ENCODE assay signal across 1 cellular context in the genomic region with DNA sequence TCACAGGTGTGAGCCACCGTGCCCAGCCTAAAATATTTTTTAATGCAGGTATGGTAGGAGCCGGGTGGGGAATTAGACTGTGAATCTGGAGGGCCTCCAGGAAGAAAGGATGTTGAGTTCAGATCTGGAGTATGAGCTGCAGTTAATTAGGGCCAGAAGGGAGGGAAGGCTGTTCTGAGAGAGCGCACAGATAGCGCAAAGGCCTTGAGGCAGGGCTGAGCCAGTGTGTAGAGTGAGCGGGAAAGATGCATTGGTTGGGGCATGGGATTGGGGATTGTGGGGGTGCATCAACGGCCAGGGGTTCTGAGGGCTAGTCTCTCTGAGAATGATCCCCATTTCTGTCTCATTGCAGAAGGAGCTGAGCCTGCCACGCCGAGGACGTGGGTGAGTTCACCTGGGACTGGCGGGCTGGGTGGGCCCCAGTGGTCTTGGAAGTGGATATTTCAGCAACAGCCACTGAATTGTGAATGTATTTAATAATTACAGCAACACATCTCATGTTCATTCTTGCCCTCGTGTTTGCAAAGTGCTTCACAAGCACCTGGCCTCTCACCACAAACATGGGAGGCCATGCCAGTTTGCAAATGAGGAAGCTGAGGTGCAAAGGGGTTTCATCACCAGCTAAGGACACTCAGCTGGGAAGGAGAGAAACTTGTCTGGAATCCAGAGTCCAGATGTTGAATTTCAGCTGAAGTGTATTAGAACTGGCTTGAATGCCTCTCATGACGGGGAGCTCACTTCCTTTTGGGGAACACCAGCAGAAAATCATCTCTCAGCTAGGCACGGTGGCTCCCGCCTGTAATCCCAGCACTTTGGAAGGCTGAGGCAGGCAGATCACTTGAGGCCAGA.
TF ChIP-seq lines count a peak whose summit lies in the region.

No MANE protein-coding gene starts in this region.

TF ChIP-seq in K562, 482 proteins besides CTCF, POLR2A, EP300 and RAD21:
- TF ChIP-seq HDAC8 (tag; IDR thresholded peaks at IDR 0.05) (no peak), ZBTB33 (CRISPR knock-in tag; IDR thresholded peaks at IDR 0.05) (peak; percentile 94), KDM1A (IDR thresholded peaks at IDR 0.05) (peak in 1 of 2 experiments; percentile 54; a peak in 1 of 4 replicates), ZFP36 (IDR thresholded peaks at IDR 0.05; ENCODE audit: low read depth, low read length, partially characterized antibody) (peak; percentile 44), ILF3 (IDR thresholded peaks at IDR 0.05; ENCODE audit: borderline replicate concordance) (no peak), RBM25 (IDR thresholded peaks at IDR 0.05; ENCODE audit: low read depth, low read length, severe bottlenecking) (peak; percentile 79), ZNF696 (CRISPR knock-in tag; conservative IDR thresholded peaks at IDR 0.05) (no peak), BCOR (IDR thresholded peaks at IDR 0.05) (peak; percentile 81)
- TF ChIP-seq, protein P1, sequence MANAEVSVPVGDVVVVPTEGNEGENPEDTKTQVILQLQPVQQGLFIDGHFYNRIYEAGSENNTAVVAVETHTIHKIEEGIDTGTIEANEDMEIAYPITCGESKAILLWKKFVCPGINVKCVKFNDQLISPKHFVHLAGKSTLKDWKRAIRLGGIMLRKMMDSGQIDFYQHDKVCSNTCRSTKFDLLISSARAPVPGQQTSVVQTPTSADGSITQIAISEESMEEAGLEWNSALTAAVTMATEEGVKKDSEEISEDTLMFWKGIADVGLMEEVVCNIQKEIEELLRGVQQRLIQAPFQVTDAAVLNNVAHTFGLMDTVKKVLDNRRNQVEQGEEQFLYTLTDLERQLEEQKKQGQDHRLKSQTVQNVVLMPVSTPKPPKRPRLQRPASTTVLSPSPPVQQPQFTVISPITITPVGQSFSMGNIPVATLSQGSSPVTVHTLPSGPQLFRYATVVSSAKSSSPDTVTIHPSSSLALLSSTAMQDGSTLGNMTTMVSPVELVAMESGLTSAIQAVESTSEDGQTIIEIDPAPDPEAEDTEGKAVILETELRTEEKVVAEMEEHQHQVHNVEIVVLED (CRISPR knock-in tag; IDR thresholded peaks at IDR 0.05), result no peak
- TF ChIP-seq, protein P2, sequence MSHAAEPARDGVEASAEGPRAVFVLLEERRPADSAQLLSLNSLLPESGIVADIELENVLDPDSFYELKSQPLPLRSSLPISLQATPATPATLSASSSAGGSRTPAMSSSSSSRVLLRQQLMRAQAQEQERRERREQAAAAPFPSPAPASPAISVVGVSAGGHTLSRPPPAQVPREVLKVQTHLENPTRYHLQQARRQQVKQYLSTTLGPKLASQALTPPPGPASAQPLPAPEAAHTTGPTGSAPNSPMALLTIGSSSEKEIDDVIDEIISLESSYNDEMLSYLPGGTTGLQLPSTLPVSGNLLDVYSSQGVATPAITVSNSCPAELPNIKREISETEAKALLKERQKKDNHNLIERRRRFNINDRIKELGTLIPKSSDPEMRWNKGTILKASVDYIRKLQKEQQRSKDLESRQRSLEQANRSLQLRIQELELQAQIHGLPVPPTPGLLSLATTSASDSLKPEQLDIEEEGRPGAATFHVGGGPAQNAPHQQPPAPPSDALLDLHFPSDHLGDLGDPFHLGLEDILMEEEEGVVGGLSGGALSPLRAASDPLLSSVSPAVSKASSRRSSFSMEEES (CRISPR knock-in tag; IDR thresholded peaks at IDR 0.05), result no peak
- TF ChIP-seq, protein P3, sequence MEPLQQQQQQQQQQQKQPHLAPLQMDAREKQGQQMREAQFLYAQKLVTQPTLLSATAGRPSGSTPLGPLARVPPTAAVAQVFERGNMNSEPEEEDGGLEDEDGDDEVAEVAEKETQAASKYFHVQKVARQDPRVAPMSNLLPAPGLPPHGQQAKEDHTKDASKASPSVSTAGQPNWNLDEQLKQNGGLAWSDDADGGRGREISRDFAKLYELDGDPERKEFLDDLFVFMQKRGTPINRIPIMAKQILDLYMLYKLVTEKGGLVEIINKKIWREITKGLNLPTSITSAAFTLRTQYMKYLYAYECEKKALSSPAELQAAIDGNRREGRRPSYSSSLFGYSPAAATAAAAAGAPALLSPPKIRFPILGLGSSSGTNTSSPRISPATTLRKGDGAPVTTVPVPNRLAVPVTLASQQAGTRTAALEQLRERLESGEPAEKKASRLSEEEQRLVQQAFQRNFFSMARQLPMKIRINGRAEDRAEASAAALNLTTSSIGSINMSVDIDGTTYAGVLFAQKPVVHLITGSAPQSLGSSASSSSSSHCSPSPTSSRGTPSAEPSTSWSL (CRISPR knock-in tag; IDR thresholded peaks at IDR 0.05; ENCODE audit: borderline replicate concordance), result no peak
